10 cellular contexts compared by ENCODE assay signal in the genomic region with DNA sequence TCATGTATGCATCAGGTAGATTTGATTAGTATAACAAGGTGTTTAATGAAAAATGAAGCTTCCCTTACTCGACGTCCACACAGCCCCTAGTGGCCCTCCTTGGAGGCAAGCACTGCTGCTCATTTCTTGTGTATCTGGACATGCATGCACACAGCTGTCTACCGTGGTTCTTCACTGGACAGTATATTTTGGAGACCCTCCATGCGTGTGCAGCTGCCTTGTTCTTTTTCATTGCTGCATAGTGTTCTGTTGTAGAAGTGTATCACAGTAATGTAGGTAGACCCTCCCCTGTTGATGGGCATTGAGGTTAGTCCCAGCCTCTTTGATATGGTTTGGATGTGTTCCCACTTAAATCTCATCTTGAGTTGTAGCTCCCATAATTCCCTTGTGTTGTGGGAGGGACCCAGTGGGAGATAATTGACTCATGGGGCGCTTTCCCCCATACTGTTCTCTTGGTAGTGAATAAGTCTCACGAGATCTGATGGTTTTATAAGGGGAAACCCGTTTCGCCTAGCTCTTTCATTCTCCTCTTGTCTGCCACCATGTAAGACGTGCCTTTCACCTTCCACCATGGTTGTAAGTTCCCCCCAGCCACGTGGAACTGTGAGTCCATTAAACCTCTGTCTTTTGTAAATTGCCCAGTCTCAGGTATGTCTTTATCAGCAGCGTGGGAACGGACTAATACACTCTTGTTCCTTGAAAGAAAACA. TPM values are rescaled to one million over a fixed set of nuclear protein-coding genes. Genes with fewer than 3 reads are reported as not detected.
DNase-seq lines count a peak whose midpoint lies in the region; ATAC-seq and TF ChIP-seq lines count a peak whose summit lies in the region.
"Had no signal": no experiment of that assay in that cellular context is flagged by ENCODE, and none has a peak within 500 bp of the region (broad histone marks: within the 10 kb centered on the region; RNA-seq: fewer than 3 reads in every experiment).

No MANE protein-coding gene starts in this region.

- H3K27me3 ChIP-seq in colonic mucosa = no peaks in the 10 kb centered on the region
- no peaks in the 10 kb centered on the region for H3K27me3 ChIP-seq in testis

- ATAC-seq in HG02642 (IDR thresholded peaks at IDR 0.05; ENCODE audit: poor library complexity, unreplicated experiment) = no peak

- no peaks in the 10 kb centered on the region for H3K36me3 ChIP-seq in colonic mucosa
- H3K36me3 ChIP-seq in testis (ENCODE audit: low read depth, missing control alignments) = no peaks in the 10 kb centered on the region

- H3K9me3 Mint-ChIP-seq in activated CD4-positive, alpha-beta T cell treated with anti-CD3 and anti-CD28 coated beads, Interleukin-2, amount 10 ng/mL, durations not matched to agents 24 days and 14 days = peaks cover 6% of the 10 kb centered on the region
- H3K9me3 Mint-ChIP-seq in progenitor cell of endocrine pancreas (ENCODE audit: low read depth) = no peaks in the 10 kb centered on the region

- H3K9me3 ChIP-seq in colonic mucosa (no peaks in the 10 kb centered on the region), testis (no peaks in the 10 kb centered on the region)

- H3K27me3 Mint-ChIP-seq in activated CD4-positive, alpha-beta T cell treated with anti-CD3 and anti-CD28 coated beads, Interleukin-2, amount 10 ng/mL, durations not matched to agents 24 days and 14 days = no peaks in the 10 kb centered on the region
- no peaks in the 10 kb centered on the region for H3K27me3 Mint-ChIP-seq in progenitor cell of endocrine pancreas

- H3K4me1 ChIP-seq in colonic mucosa (peaks cover 26% of the 10 kb centered on the region), testis (peaks cover 18% of the 10 kb centered on the region)

- DNase-seq in activated CD4-positive, alpha-beta T cell treated with anti-CD3 and anti-CD28 coated beads, Interleukin-2, amount 10 ng/mL, durations not matched to agents 24 days and 14 days = no peak
- DNase-seq in activated CD4-positive, alpha-beta T cell treated with anti-CD3 and anti-CD28 coated beads, Interleukin-2, amount 50 U/mL, for 4 hours = no peak
- DNase-seq in NB4 (ENCODE audit: low read depth) (no peak), colonic mucosa (no peak), progenitor cell of endocrine pancreas (ENCODE audit: low spot score, unreplicated experiment) (no peak), testis (no peak), GDM1 (lab: John Stamatoyannopoulos, UW) (no peak)
- DNase-seq: DMS79 treated with DMSO at 0.1 percent for 48 hours, NCI-H226 had no signal

- TF ChIP-seq CTCF in NB4 (IDR thresholded peaks at IDR 0.05; ENCODE audit: low read depth, low read length) (peak; percentile 9), colonic mucosa (IDR thresholded peaks at IDR 0.05) (no peak), progenitor cell of endocrine pancreas (IDR thresholded peaks at IDR 0.05; ENCODE audit: unreplicated experiment) (peak; percentile 21), testis (IDR thresholded peaks at IDR 0.05) (no peak)

- peak overlapping the region; percentile 35 for H3K4me3 ChIP-seq in NB4 (ENCODE audit: low read depth, low read length)
- no peak overlapping the region for H3K4me3 ChIP-seq in colonic mucosa
- H3K4me3 ChIP-seq in testis = no peak overlapping the region

- H3K27ac ChIP-seq in colonic mucosa = peak overlapping the region; percentile 70
- no peak overlapping the region for H3K27ac ChIP-seq in testis

- peaks cover 69% of the 10 kb centered on the region for H3K4me1 Mint-ChIP-seq in activated CD4-positive, alpha-beta T cell treated with anti-CD3 and anti-CD28 coated beads, Interleukin-2, amount 10 ng/mL, durations not matched to agents 24 days and 14 days
- H3K4me1 Mint-ChIP-seq in progenitor cell of endocrine pancreas (ENCODE audit: low read depth) = peaks cover 49% of the 10 kb centered on the region

- H3K27ac Mint-ChIP-seq in activated CD4-positive, alpha-beta T cell treated with anti-CD3 and anti-CD28 coated beads, Interleukin-2, amount 10 ng/mL, durations not matched to agents 24 days and 14 days = peak overlapping the region; percentile 93
- H3K27ac Mint-ChIP-seq in progenitor cell of endocrine pancreas = peak overlapping the region; percentile 92

- intact Hi-C loops in activated CD4-positive, alpha-beta T cell treated with anti-CD3 and anti-CD28 coated beads, Interleukin-2, amount 10 ng/mL, durations not matched to agents 24 days and 14 days (cut with micrococcal nuclease) = no loop called here
- intact Hi-C loops in colonic mucosa (cut with DNase I) (loop anchor here (10.0 kb wide), 1 partner anchor 104 kb away; no protein-coding TSS in a partner anchor), testis (cut with DNase I; ENCODE audit: low total_unique reads) (no loop called here)

- H3K36me3 Mint-ChIP-seq in activated CD4-positive, alpha-beta T cell treated with anti-CD3 and anti-CD28 coated beads, Interleukin-2, amount 10 ng/mL, durations not matched to agents 24 days and 14 days (ENCODE audit: low read depth) = peaks cover 14% of the 10 kb centered on the region
- H3K36me3 Mint-ChIP-seq in progenitor cell of endocrine pancreas (ENCODE audit: insufficient read depth) = peaks cover 1% of the 10 kb centered on the region

- no peak for TF ChIP-seq POLR2A in NB4 (IDR thresholded peaks at IDR 0.05; ENCODE audit: extremely low read depth, insufficient read length)
- TF ChIP-seq POLR2A in testis (IDR thresholded peaks at IDR 0.05) = no peak

- peak overlapping the region in 1 of 2 donors; percentile 67 for H3K9ac ChIP-seq in colonic mucosa (ENCODE audit: low read depth in 2 of 2, low read length in 2 of 2)

- peak overlapping the region; percentile 81 for H3K4me3 Mint-ChIP-seq in activated CD4-positive, alpha-beta T cell treated with anti-CD3 and anti-CD28 coated beads, Interleukin-2, amount 10 ng/mL, durations not matched to agents 24 days and 14 days
- no peak overlapping the region for H3K4me3 Mint-ChIP-seq in progenitor cell of endocrine pancreas (ENCODE audit: low read depth)

- 85 to 90% methylated on average over 12 of the region's 12 CpGs for WGBS in testis, 2 donors

RNA-seq across cellular contexts. Expression of gene CMIP, which starts 6.3 kb away (rescaled TPM):
- 40.0 and 42.9 TPM in 2 replicates for total RNA-seq in activated CD4-positive, alpha-beta T cell treated with anti-CD3 and anti-CD28 coated beads, Interleukin-2, amount 10 ng/mL, durations not matched to agents 24 days and 14 days
- 100 to 1,000 TPM in 1 of 2 donors, 10 to 100 TPM in 1; 83.4 to 107 TPM for total RNA-seq in colonic mucosa
- 62.5 and 62.7 TPM in 2 replicates for total RNA-seq in progenitor cell of endocrine pancreas
- 10 to 100 TPM; 42.0 to 72.5 TPM for total RNA-seq in testis
- polyA plus RNA-seq in testis (ENCODE audit: insufficient read depth, low read depth, low replicate concordance) = 34.9 TPM

Comparison
In these comparisons a context has a peak if more than half of its experiments do, and no peak if none do; other contexts are left out.
1. CTCF ChIP-seq: peak in NB4 (single experiment) and progenitor cell of endocrine pancreas (single experiment); none in colonic mucosa (single experiment) and testis (0 of 3).